ENCODE assay signal across 8 cellular contexts in the genomic region with DNA sequence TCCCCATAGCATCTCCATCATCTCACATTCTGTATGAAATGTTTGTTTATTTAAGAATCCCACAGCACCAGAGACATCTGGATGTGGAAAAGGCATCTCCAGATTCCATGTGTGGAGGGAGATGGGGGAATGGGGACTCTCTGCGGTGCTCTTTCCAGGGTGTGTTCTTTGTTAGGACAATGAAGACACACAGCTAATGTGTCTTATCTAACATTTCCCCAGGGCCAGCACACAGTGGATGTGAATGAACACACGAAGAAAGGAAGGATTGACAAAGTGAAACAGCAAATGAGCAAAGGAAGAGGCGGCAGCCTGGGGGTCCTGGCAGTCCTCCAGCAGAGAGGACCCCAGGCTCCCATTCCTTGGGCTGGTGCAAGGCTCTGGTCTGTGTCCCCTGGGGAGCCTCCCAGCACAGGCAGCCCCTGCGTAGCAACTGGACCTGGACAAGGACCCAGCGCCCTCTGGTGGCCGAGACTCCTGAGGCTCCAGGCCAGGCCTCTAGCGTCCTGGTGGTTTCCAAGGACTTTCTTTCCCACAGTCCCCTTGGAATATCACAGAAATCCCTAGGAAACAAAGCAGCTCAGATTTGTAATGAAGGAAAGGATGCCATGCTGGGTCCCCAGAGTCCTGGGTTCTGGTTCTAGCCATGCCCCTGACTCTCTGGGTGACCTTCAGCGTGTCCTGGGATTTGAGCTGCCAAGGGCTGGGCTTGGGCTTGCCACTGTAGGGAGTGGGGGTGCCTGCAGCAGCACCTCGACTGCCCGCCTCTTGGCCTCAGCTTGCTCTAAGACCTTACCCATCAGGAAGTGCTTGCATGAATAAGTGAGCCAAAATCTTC. TPM values are rescaled to one million over a fixed set of nuclear protein-coding genes. Genes with fewer than 3 reads are reported as not detected.
DNase-seq lines count a peak whose midpoint lies in the region; ATAC-seq and TF ChIP-seq lines count a peak whose summit lies in the region.

No MANE protein-coding gene starts in this region.

- H2AFZ ChIP-seq in MM.1S (ENCODE audit: low read length) (no peak overlapping the region), SK-N-SH (ENCODE audit: low read depth) (no peak overlapping the region; the same call in 1 of the 2 replicates)

- H3K79me2 ChIP-seq in MM.1S (ENCODE audit: low read length) (no peaks in the 10 kb centered on the region), SK-N-SH (ENCODE audit: insufficient read depth) (peaks cover 12% of the 10 kb centered on the region; the same call in 1 of the 2 replicates)

- no peak for TF ChIP-seq POLR2A in upper lobe of left lung (IDR thresholded peaks at IDR 0.05)

- peaks cover 22% of the 10 kb centered on the region for H3K4me1 ChIP-seq in MM.1S (ENCODE audit: low read length)
- H3K4me1 ChIP-seq in SK-N-SH (ENCODE audit: control insufficient read depth in 1 of 2, insufficient read depth in 2 of 2, low read depth in 1 of 2, low read length in 1 of 2): peaks cover 4 to 29% of the 10 kb centered on the region in 2 experiments; a peak in 2 of 4 replicates
- peaks cover 18 to 27% (median 24%) of the 10 kb centered on the region in 4 donors for H3K4me1 ChIP-seq in upper lobe of left lung

- WGBS in SK-N-SH (ENCODE audit: low lambda C conversion rate): 25% methylated on average over 10 of the region's 10 CpGs
- WGBS in upper lobe of left lung, 2 donors: 21 to 22% methylated on average over 7 to 10 of the region's 10 CpGs

- TF ChIP-seq CTCF in GM12872 (IDR thresholded peaks at IDR 0.05; ENCODE audit: insufficient read depth, low read depth, low read length): peak; percentile 99
- peak; percentile 93 for TF ChIP-seq CTCF in MM.1S (IDR thresholded peaks at IDR 0.05; ENCODE audit: low read length)
- peak; percentile 94 for TF ChIP-seq CTCF in SK-N-SH (IDR thresholded peaks at IDR 0.05)
- TF ChIP-seq CTCF in glutamatergic neuron (IDR thresholded peaks at IDR 0.05; ENCODE audit: partially characterized antibody, unreplicated experiment): peak; percentile 88
- TF ChIP-seq CTCF in upper lobe of left lung (IDR thresholded peaks at IDR 0.05): peak; percentile 83 to 95 (median 89)

- no peaks in the 10 kb centered on the region for H3K9me2 ChIP-seq in MM.1S (replicated peaks; ENCODE audit: insufficient read depth, low read length)
- no peaks in the 10 kb centered on the region for H3K9me2 ChIP-seq in SK-N-SH

- no peak overlapping the region for H3K4me3 ChIP-seq in MM.1S (ENCODE audit: low read length)
- H3K4me3 ChIP-seq in SK-N-SH (ENCODE audit: low read depth in 2 of 2, low read length in 1 of 2): no peak overlapping the region; a peak in 1 of 4 replicates
- H3K4me3 ChIP-seq in upper lobe of left lung: no peak overlapping the region

- H3K36me3 ChIP-seq in MM.1S (replicated peaks; ENCODE audit: insufficient read depth, low read length) (no peaks in the 10 kb centered on the region), SK-N-SH (replicated peaks in 1 of 2; ENCODE audit: control insufficient read depth in 1 of 2, insufficient read depth in 2 of 2, low read length in 1 of 2) (no peaks in the 10 kb centered on the region), upper lobe of left lung (peaks cover 0 to 11% (median 6%) of the 10 kb centered on the region in 4 donors)

- H3K27me3 Mint-ChIP-seq in activated naive CD4-positive, alpha-beta T cell treated with anti-CD3 and anti-CD28 coated beads for 36 hours (ENCODE audit: low read depth): peaks cover 14% of the 10 kb centered on the region
- H3K27me3 Mint-ChIP-seq in glutamatergic neuron (ENCODE audit: unreplicated experiment): peaks cover 17% of the 10 kb centered on the region

- H3K9me3 Mint-ChIP-seq in activated naive CD4-positive, alpha-beta T cell treated with anti-CD3 and anti-CD28 coated beads for 36 hours: no peaks in the 10 kb centered on the region
- peaks cover 20% of the 10 kb centered on the region for H3K9me3 Mint-ChIP-seq in glutamatergic neuron (ENCODE audit: unreplicated experiment)

- H3K4me2 ChIP-seq in MM.1S (ENCODE audit: low read depth, low read length) (peak overlapping the region; percentile 14; the same call in 1 of the 2 replicates), SK-N-SH (no peak overlapping the region)

- H3K9ac ChIP-seq in MM.1S (ENCODE audit: low read length): no peak overlapping the region
- no peak overlapping the region for H3K9ac ChIP-seq in SK-N-SH

- H3K4me3 Mint-ChIP-seq in activated naive CD4-positive, alpha-beta T cell treated with anti-CD3 and anti-CD28 coated beads for 36 hours: no peak overlapping the region
- peak overlapping the region; percentile 59 for H3K4me3 Mint-ChIP-seq in glutamatergic neuron (ENCODE audit: unreplicated experiment)

- ATAC-seq in upper lobe of left lung (ENCODE audit: low FRiP score in 2 of 2) (peak; percentile 51), GM18858 (IDR thresholded peaks at IDR 0.05; ENCODE audit: unreplicated experiment) (no peak)

- H3K27ac ChIP-seq in MM.1S (ENCODE audit: low read length): no peak overlapping the region
- H3K27ac ChIP-seq in SK-N-SH (ENCODE audit: low read depth in 2 of 2, low read length in 1 of 2): peak overlapping the region; percentile 16 to 83; a peak in 3 of 4 replicates
- no peak overlapping the region for H3K27ac ChIP-seq in upper lobe of left lung

- H3K27ac Mint-ChIP-seq in activated naive CD4-positive, alpha-beta T cell treated with anti-CD3 and anti-CD28 coated beads for 36 hours: no peak overlapping the region
- H3K27ac Mint-ChIP-seq in glutamatergic neuron (ENCODE audit: unreplicated experiment): peak overlapping the region; percentile 78

- H3F3A ChIP-seq in MM.1S (ENCODE audit: insufficient read depth, low read length): peaks cover 14% of the 10 kb centered on the region
- H3F3A ChIP-seq in SK-N-SH (replicated peaks; ENCODE audit: insufficient read depth): peaks cover 12% of the 10 kb centered on the region

- peak; percentile 87 for TF ChIP-seq RAD21 in SK-N-SH (IDR thresholded peaks at IDR 0.05; ENCODE audit: low read length)

- H3K27me3 ChIP-seq in MM.1S (replicated peaks; ENCODE audit: insufficient read depth, low read length) (peaks cover 21% of the 10 kb centered on the region), SK-N-SH (ENCODE audit: insufficient read depth) (no peaks in the 10 kb centered on the region), upper lobe of left lung (no peaks in the 10 kb centered on the region)

- H4K20me1 ChIP-seq in MM.1S (ENCODE audit: insufficient read depth, low read length): no peaks in the 10 kb centered on the region; the same call in 1 of the 2 replicates
- H4K20me1 ChIP-seq in SK-N-SH (ENCODE audit: insufficient read depth): peaks cover 7% of the 10 kb centered on the region; the same call in 1 of the 2 replicates

- TF ChIP-seq EP300 in SK-N-SH (IDR thresholded peaks at IDR 0.05; ENCODE audit: borderline replicate concordance in 1 of 2, low read depth in 1 of 2, low read length in 1 of 2) (no peak), upper lobe of left lung (IDR thresholded peaks at IDR 0.05) (no peak)

- peak; percentile 71 for DNase-seq in MM.1S
- peak; percentile 92 for DNase-seq in SK-N-SH
- peak; percentile 91 for DNase-seq in activated naive CD4-positive, alpha-beta T cell treated with anti-CD3 and anti-CD28 coated beads for 36 hours
- DNase-seq in glutamatergic neuron: peak; percentile 99
- peak; percentile 74 for DNase-seq in pons (ENCODE audit: low spot score)
- DNase-seq in upper lobe of left lung: peak; percentile 91

- H3K36me3 Mint-ChIP-seq in activated naive CD4-positive, alpha-beta T cell treated with anti-CD3 and anti-CD28 coated beads for 36 hours (ENCODE audit: low read depth): no peaks in the 10 kb centered on the region
- no peaks in the 10 kb centered on the region for H3K36me3 Mint-ChIP-seq in glutamatergic neuron (ENCODE audit: unreplicated experiment)

- peaks cover 18% of the 10 kb centered on the region for H3K4me1 Mint-ChIP-seq in activated naive CD4-positive, alpha-beta T cell treated with anti-CD3 and anti-CD28 coated beads for 36 hours (ENCODE audit: low read depth)
- peaks cover 38% of the 10 kb centered on the region for H3K4me1 Mint-ChIP-seq in glutamatergic neuron (ENCODE audit: low read depth, unreplicated experiment)

- intact Hi-C loops in activated naive CD4-positive, alpha-beta T cell treated with anti-CD3 and anti-CD28 coated beads for 36 hours (cut with micrococcal nuclease): loop anchor here (1.0 to 2.0 kb wide), 5 partner anchors 46 to 387 kb away; no protein-coding TSS in a partner anchor

- CTCF ChIA-PET in SK-N-SH (lab: Yijun Ruan, JAX): interaction anchor here (0.6 to 15.9 kb wide), 51 partner anchors 9 to 589 kb away, joined by 3 to 228 read pairs (median 5); a partner anchor contains a TSS
- CTCF ChIA-PET in activated naive CD4-positive, alpha-beta T cell treated with anti-CD3 and anti-CD28 coated beads for 36 hours (lab: Charles Lee): interaction anchor here (0.6 to 7.0 kb wide), 33 partner anchors 10 to 694 kb away, joined by 3 to 72 read pairs (median 5); a partner anchor contains a TSS

- POLR2A ChIA-PET in SK-N-SH (lab: Yijun Ruan, JAX): interaction anchor here (1.0 to 3.0 kb wide), 4 partner anchors 29 to 110 kb away, joined by 3 to 13 read pairs (median 6); no protein-coding TSS in a partner anchor

- H3K9me3 ChIP-seq in MM.1S (replicated peaks; ENCODE audit: insufficient read depth, low read length): no peaks in the 10 kb centered on the region
- no peaks in the 10 kb centered on the region for H3K9me3 ChIP-seq in SK-N-SH
- H3K9me3 ChIP-seq in upper lobe of left lung: no peaks in the 10 kb centered on the region

RNA-seq across cellular contexts. Expression of a gene that starts 3.5 kb away (rescaled TPM):
- 183 and 206 TPM in 2 replicates for polyA plus RNA-seq in SK-N-SH (2012; rRNA removed)
- 60.8 and 101 TPM in 2 replicates for polyA plus RNA-seq in SK-N-SH (2012; cell fraction: cytosol; rRNA removed)
- polyA plus RNA-seq in SK-N-SH (2012; cell fraction: nucleus; rRNA removed): 702 and 826 TPM in 2 replicates
- 10 to 100 TPM; 41.2 to 42.2 TPM for total RNA-seq in activated naive CD4-positive, alpha-beta T cell treated with anti-CD3 and anti-CD28 coated beads for 36 hours
- total RNA-seq in glutamatergic neuron (ENCODE audit: unreplicated experiment): 430 TPM
- total RNA-seq in upper lobe of left lung: 100 to 1,000 TPM in 1 of 6 donors, 10 to 100 TPM in 5; 32.0 to 142 (median 75.8) TPM

RNA-seq across cellular contexts. Expression of a gene that starts 8.7 kb away (rescaled TPM):
- polyA plus RNA-seq in SK-N-SH (2012; rRNA removed): 1.9 and 2.2 TPM in 2 replicates
- polyA plus RNA-seq in SK-N-SH (2012; cell fraction: cytosol; rRNA removed): 0.67 and 1.2 TPM in 2 replicates
- polyA plus RNA-seq in SK-N-SH (2012; cell fraction: nucleus; rRNA removed): 11.8 and 14.3 TPM in 2 replicates
- total RNA-seq in activated naive CD4-positive, alpha-beta T cell treated with anti-CD3 and anti-CD28 coated beads for 36 hours: 1 to 10 TPM in 1 of 2 experiments, under 1 TPM in 1; 0.37 to 1.3 TPM
- total RNA-seq in glutamatergic neuron (ENCODE audit: unreplicated experiment) (29.2 TPM), upper lobe of left lung (100 to 1,000 TPM in 1 of 6 donors, 10 to 100 TPM in 5; 17.4 to 113 (median 75.9) TPM)

RNA-seq across cellular contexts. Expression of a gene that starts 15.9 kb away (rescaled TPM):
- polyA plus RNA-seq in SK-N-SH (2012; rRNA removed): 158 and 176 TPM in 2 replicates
- polyA plus RNA-seq in SK-N-SH (2012; cell fraction: cytosol; rRNA removed): 77.5 and 107 TPM in 2 replicates
- 306 and 385 TPM in 2 replicates for polyA plus RNA-seq in SK-N-SH (2012; cell fraction: nucleus; rRNA removed)
- total RNA-seq in activated naive CD4-positive, alpha-beta T cell treated with anti-CD3 and anti-CD28 coated beads for 36 hours: 100 to 1,000 TPM; 142 to 147 TPM
- total RNA-seq in glutamatergic neuron (ENCODE audit: unreplicated experiment) (125 TPM), upper lobe of left lung (100 to 1,000 TPM in 2 of 6 donors, 10 to 100 TPM in 4; 82.0 to 150 (median 91.9) TPM)

RNA-seq across cellular contexts. Expression of a gene that starts 27.5 kb away (rescaled TPM):
- polyA plus RNA-seq in SK-N-SH (2012; rRNA removed): 176 and 244 TPM in 2 replicates
- polyA plus RNA-seq in SK-N-SH (2012; cell fraction: cytosol; rRNA removed): 109 and 114 TPM in 2 replicates
- polyA plus RNA-seq in SK-N-SH (2012; cell fraction: nucleus; rRNA removed): 1,021 and 1,050 TPM in 2 replicates
- total RNA-seq in activated naive CD4-positive, alpha-beta T cell treated with anti-CD3 and anti-CD28 coated beads for 36 hours: 10 to 100 TPM; 20.8 to 22.4 TPM
- total RNA-seq in glutamatergic neuron (ENCODE audit: unreplicated experiment): 1,261 TPM
- total RNA-seq in upper lobe of left lung: 10 to 100 TPM; 17.0 to 55.6 (median 30.1) TPM

RNA-seq across cellular contexts. Expression of a gene that starts 53.5 kb away (rescaled TPM):
- polyA plus RNA-seq in SK-N-SH (2012; rRNA removed): 44.4 and 48.1 TPM in 2 replicates
- polyA plus RNA-seq in SK-N-SH (2012; cell fraction: cytosol; rRNA removed): 10.1 and 14.0 TPM in 2 replicates
- polyA plus RNA-seq in SK-N-SH (2012; cell fraction: nucleus; rRNA removed): 327 and 442 TPM in 2 replicates
- total RNA-seq in activated naive CD4-positive, alpha-beta T cell treated with anti-CD3 and anti-CD28 coated beads for 36 hours: 10 to 100 TPM; 87.4 to 87.8 TPM
- total RNA-seq in glutamatergic neuron (ENCODE audit: unreplicated experiment) (227 TPM), upper lobe of left lung (100 to 1,000 TPM in 2 of 6 donors, 10 to 100 TPM in 4; 45.1 to 421 (median 91.4) TPM)

Comparison
In these comparisons a context has a peak if more than half of its experiments do, and no peak if none do; other contexts are left out.
1. H3K27ac ChIP-seq: peak in SK-N-SH (2 of 2); none in MM.1S (single experiment) and upper lobe of left lung (0 of 4).
2. RNA of a gene that starts 8.7 kb away (total RNA-seq): 17.4 to 113 TPM in upper lobe of left lung and 29.2 TPM in glutamatergic neuron (single experiment); 0.37 to 1.3 TPM in activated naive CD4-positive, alpha-beta T cell treated with anti-CD3 and anti-CD28 coated beads for 36 hours; every median in the first group is over 4 times any median in the second.
3. Peak in every context shown above with its lines, with median percentiles within 50 percentile points of each other: CTCF ChIP-seq and DNase-seq.